14 cellular contexts compared by ENCODE assay signal in the genomic region with DNA sequence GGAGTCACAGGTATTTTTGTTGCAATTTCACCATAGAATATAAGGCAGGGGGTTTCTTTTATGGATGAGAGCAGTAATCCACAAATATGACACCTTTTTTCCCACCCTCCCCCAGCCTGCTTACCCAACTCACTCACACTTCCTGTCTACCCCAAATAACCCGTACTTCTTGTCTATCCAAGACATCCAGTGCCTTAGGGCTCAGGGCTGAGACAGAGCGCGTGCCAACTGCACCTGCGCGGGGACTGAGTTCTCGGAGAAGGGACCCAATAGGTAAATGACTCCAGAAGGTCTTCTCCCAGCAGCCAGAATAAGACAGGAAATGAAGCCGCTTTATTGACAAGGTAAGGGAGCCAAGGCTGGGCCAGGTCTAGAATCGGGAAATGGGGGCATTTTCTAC.
"Had no signal": no experiment of that assay in that cellular context is flagged by ENCODE, and none has a peak within 500 bp of the region (broad histone marks: within the 10 kb centered on the region; RNA-seq: fewer than 3 reads in every experiment).

No MANE protein-coding gene starts in this region.

- ATAC-seq: body of pancreas; left cardiac atrium; naive thymus-derived CD4-positive, alpha-beta T cell had no signal

- H3K9me3 ChIP-seq: body of pancreas, neutrophil, thyroid gland had no signal

- H3K27ac ChIP-seq: body of pancreas, neutrophil, thyroid gland had no signal

- H3K4me1 ChIP-seq: thyroid gland had no signal

- H3K27me3 ChIP-seq: body of pancreas, thyroid gland had no signal

- H3K4me3 ChIP-seq: body of pancreas, lung, thyroid gland had no signal

- DNase-seq: activated CD4-positive, alpha-beta T cell treated with anti-CD3 and anti-CD28 coated beads, Interleukin-2, amount 10 ng/mL, durations not matched to agents 7 days and 5 days; activated CD4-positive, CD25-positive, alpha-beta regulatory T cell; activated CD8-positive, alpha-beta memory T cell treated with anti-CD3 and anti-CD28 coated beads for 24 hours; activated naive CD4-positive, alpha-beta T cell treated with anti-CD3 and anti-CD28 coated beads, Interleukin-2, amount 50 U/mL, for 16 hours; amniotic stem cell; dermis blood vessel endothelial cell; glutamatergic neuron; left cardiac atrium; naive thymus-derived CD4-positive, alpha-beta T cell; small intestine; thyroid gland had no signal

- H3K36me3 ChIP-seq: neutrophil, thyroid gland had no signal
